ENCODE assay signal across 22 cellular contexts in the genomic region with DNA sequence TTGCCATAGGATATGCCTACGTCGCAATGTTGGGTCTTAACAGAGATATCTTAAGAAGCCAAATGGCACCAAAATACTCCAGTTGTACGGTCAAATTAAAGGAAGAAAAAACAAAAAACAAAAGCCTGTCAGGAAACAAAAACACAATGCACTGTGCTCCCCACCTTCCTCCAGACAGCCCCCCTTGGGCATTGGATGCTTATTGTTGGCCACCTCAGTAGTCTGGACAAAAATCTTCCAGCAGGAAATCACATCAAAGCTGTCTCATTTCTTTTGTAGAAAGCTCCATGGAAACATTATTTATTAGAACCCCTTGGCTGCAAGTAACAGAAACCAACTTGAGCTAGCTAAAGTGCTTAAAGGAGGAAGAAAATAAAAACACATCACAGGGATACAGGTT.
"Had no signal": no experiment of that assay in that cellular context is flagged by ENCODE, and none has a peak within 500 bp of the region (broad histone marks: within the 10 kb centered on the region; RNA-seq: fewer than 3 reads in every experiment).

No MANE protein-coding gene starts in this region.

- DNase-seq: Kasumi-1, MM.1S, NCI-H1092 treated with DMSO at 0.1 percent for 48 hours, NCI-H1436 treated with DMSO at 0.1 percent for 48 hours, NCI-H1694, NCI-H187 treated with DMSO at 0.1 percent for 48 hours, NCI-H2029 treated with DMSO at 0.1 percent for 48 hours, NCI-H2171, NCI-H226, NCI-H446, NCI-H510A, NCI-H524 treated with DMSO at 0.1 percent for 48 hours, NCI-H69, NCI-H774, Right ventricle myocardium superior, RPMI8226, SIG-M5 had no signal

- H3K4me2 ChIP-seq: KMS-11 had no signal

- H3K36me3 ChIP-seq: SJSA1 had no signal

- H3K4me1 ChIP-seq: SJSA1 had no signal

- FAIRE-seq: HepG2, RCC 7860 had no signal

- H3K9ac ChIP-seq: KMS-11 had no signal

- H3K27ac ChIP-seq: KMS-11, SJSA1, SK-N-MC had no signal

- ATAC-seq: HepG2 had no signal

- H3K4me3 ChIP-seq: SJSA1, SK-N-MC had no signal

- H3K9me3 ChIP-seq: SJSA1 had no signal
